In genomic region chr17:28427982-28428381, GRCh38 we compare ENCODE assay signal across 6 cellular contexts. TPM values are rescaled to one million over a fixed set of nuclear protein-coding genes. Genes with fewer than 3 reads are reported as not detected.
"Had no signal": no experiment of that assay in that cellular context is flagged by ENCODE, and none has a peak within 500 bp of the region (broad histone marks: within the 10 kb centered on the region; RNA-seq: fewer than 3 reads in every experiment).

No MANE protein-coding gene starts in this region.

RNA-seq across cellular contexts. Expression of gene SLC13A2, which starts 45.5 kb away (rescaled TPM):
- total RNA-seq: GM23248, GM23338, H1, H4, H7, H9 had no signal
- polyA plus RNA-seq: GM23248, GM23338, H1 had no signal

RNA-seq across cellular contexts. Expression of gene VTN, which starts 57.9 kb away (rescaled TPM):
- total RNA-seq: GM23248, GM23338, H1, H4, H9 had no signal
